In genomic region chr15:51493892-51494291, GRCh38 we compare ENCODE assay signal across 1 cellular context.
TF ChIP-seq lines count a peak whose summit lies in the region.

No MANE protein-coding gene starts in this region.

TF ChIP-seq in HepG2, 621 proteins besides CTCF, POLR2A, EP300 and RAD21 (continued from another document):
- TF ChIP-seq GLMP (CRISPR knock-in tag; IDR thresholded peaks at IDR 0.05; ENCODE audit: borderline replicate concordance), result no peak
- TF ChIP-seq KLF13 (CRISPR knock-in tag; IDR thresholded peaks at IDR 0.05), result no peak
- no peak for TF ChIP-seq ZFP91 (CRISPR knock-in tag; IDR thresholded peaks at IDR 0.05; ENCODE audit: borderline replicate concordance)
- TF ChIP-seq SATB2 (CRISPR knock-in tag; IDR thresholded peaks at IDR 0.05), result no peak
